10 cellular contexts compared by ENCODE assay signal in genomic region chr18:23740105-23740830, GRCh38. TPM values are rescaled to one million over a fixed set of nuclear protein-coding genes. Genes with fewer than 3 reads are reported as not detected.
DNase-seq lines count a peak whose midpoint lies in the region; ATAC-seq and TF ChIP-seq lines count a peak whose summit lies in the region.
"Had no signal": no experiment of that assay in that cellular context is flagged by ENCODE, and none has a peak within 500 bp of the region (broad histone marks: within the 10 kb centered on the region; RNA-seq: fewer than 3 reads in every experiment).

No MANE protein-coding gene starts in this region.

- H3K36me3 Mint-ChIP-seq in CD8-positive, alpha-beta memory T cell = no peaks in the 10 kb centered on the region

- H3K27ac ChIP-seq in PC-3 (ENCODE audit: low read length) = peak overlapping the region; percentile 46
- H3K27ac ChIP-seq in CD8-positive, alpha-beta memory T cell (ENCODE audit: low read depth, low read length) = no peak overlapping the region
- no peak overlapping the region for H3K27ac ChIP-seq in body of pancreas
- H3K27ac ChIP-seq: SJSA1 had no signal

- H3K36me3 ChIP-seq in PC-3 (ENCODE audit: low read depth, low read length) = peaks cover 3% of the 10 kb centered on the region
- H3K36me3 ChIP-seq in CD8-positive, alpha-beta memory T cell (ENCODE audit: insufficient read depth, low read length) = no peaks in the 10 kb centered on the region
- H3K36me3 ChIP-seq in body of pancreas (replicated peaks in 1 of 2; ENCODE audit: insufficient read depth in 1 of 2, low read depth in 2 of 2) = no peaks in the 10 kb centered on the region
- H3K36me3 ChIP-seq: SJSA1 had no signal

- peaks cover 7 to 13% (median 9%) of the 10 kb centered on the region in 3 donors for H3K4me1 Mint-ChIP-seq in CD8-positive, alpha-beta memory T cell

- intact Hi-C loops in PC-3 (cut with micrococcal nuclease) (no loop called here), body of pancreas (cut with DNase I) (no loop called here)

- DNase-seq in DMS 273 (lab: John Stamatoyannopoulos, UW; ENCODE audit: unreplicated experiment) (peak; percentile 96), M059J (ENCODE audit: low read depth) (peak; percentile 57), PC-3 (peak; percentile 59), fibroblast of the conjunctiva (ENCODE audit: low read depth) (peak; percentile 41), germinal center (ENCODE audit: low spot score) (no peak), body of pancreas (no peak), occipital lobe (lab: John Stamatoyannopoulos, UW) (no peak)
- DNase-seq in CD8-positive, alpha-beta memory T cell = no peak

- TF ChIP-seq CTCF in PC-3 (conservative IDR thresholded peaks at IDR 0.05; ENCODE audit: low read depth, low read length) (no peak), body of pancreas (IDR thresholded peaks at IDR 0.05) (no peak)

- H3K4me1 ChIP-seq in PC-3 (ENCODE audit: insufficient read depth, low read length) (peaks cover 32% of the 10 kb centered on the region), body of pancreas (no peaks in the 10 kb centered on the region)
- H3K4me1 ChIP-seq in CD8-positive, alpha-beta memory T cell (ENCODE audit: insufficient read depth, low read length) = peaks cover 23% of the 10 kb centered on the region

- ATAC-seq in PC-3 = peak; percentile 56
- no peak for ATAC-seq in body of pancreas

- no peaks in the 10 kb centered on the region for H3K9me2 ChIP-seq in PC-3 (replicated peaks; ENCODE audit: low read length)

- H3K4me3 ChIP-seq in PC-3 (ENCODE audit: low read length) (no peak overlapping the region), body of pancreas (no peak overlapping the region)
- H3K4me3 ChIP-seq in CD8-positive, alpha-beta memory T cell (ENCODE audit: low read length) = no peak overlapping the region
- H3K4me3 ChIP-seq: SJSA1 had no signal

- H3K9me3 Mint-ChIP-seq in CD8-positive, alpha-beta memory T cell = no peaks in the 10 kb centered on the region
- H3K9me3 Mint-ChIP-seq: stimulated activated naive CD8-positive, alpha-beta T cell treated with anti-CD3 and anti-CD28 coated beads, Interleukin-15, Interleukin-2, amounts not matched to agents 100 ng/mL and 50 ng/mL, for 24 hours had no signal

- no peak overlapping the region for H3K9ac ChIP-seq in PC-3 (ENCODE audit: low read length)

- H4K20me1 ChIP-seq in PC-3 (ENCODE audit: low read length) = no peaks in the 10 kb centered on the region

- CTCF ChIA-PET in PC-3 (lab: Charles Lee) = no interaction called here
- CTCF ChIA-PET in CD8-positive, alpha-beta memory T cell (lab: Charles Lee) = no interaction called here

- no peak overlapping the region for H3K27ac Mint-ChIP-seq in CD8-positive, alpha-beta memory T cell
- H3K27ac Mint-ChIP-seq: stimulated activated naive CD8-positive, alpha-beta T cell treated with anti-CD3 and anti-CD28 coated beads, Interleukin-15, Interleukin-2, amounts not matched to agents 100 ng/mL and 50 ng/mL, for 24 hours had no signal

- POLR2A ChIA-PET in PC-3 (lab: Charles Lee; ENCODE audit: unreplicated experiment) = no interaction called here
- POLR2A ChIA-PET in CD8-positive, alpha-beta memory T cell (lab: Charles Lee) = no interaction called here

- H3K27me3 Mint-ChIP-seq in CD8-positive, alpha-beta memory T cell = peaks cover 19 to 70% of the 10 kb centered on the region in 2 donors

- peak overlapping the region; percentile 26 for H3K4me2 ChIP-seq in PC-3 (ENCODE audit: low read length)

- H3K79me2 ChIP-seq in PC-3 (ENCODE audit: low read length) = peaks cover 58% of the 10 kb centered on the region

- H3F3A ChIP-seq in PC-3 (ENCODE audit: low read length, unreplicated experiment) = no peaks in the 10 kb centered on the region

- H3K9me3 ChIP-seq in PC-3 (ENCODE audit: low read length) (no peaks in the 10 kb centered on the region), body of pancreas (no peaks in the 10 kb centered on the region)
- no peaks in the 10 kb centered on the region for H3K9me3 ChIP-seq in CD8-positive, alpha-beta memory T cell (ENCODE audit: low read length)
- H3K9me3 ChIP-seq: SJSA1 had no signal

- no peak overlapping the region for H2AFZ ChIP-seq in PC-3 (ENCODE audit: low read length)

- no TSS peak for BruUV-seq in PC-3 (replicated peaks; lab: Mats Ljungman, UMichigan)

- 36 to 54% methylated on average over 4 of the region's 4 CpGs for WGBS in body of pancreas, 2 donors

- no peak for TF ChIP-seq POLR2A in body of pancreas (IDR thresholded peaks at IDR 0.05)

- no peaks in the 10 kb centered on the region for H3K27me3 ChIP-seq in PC-3 (ENCODE audit: low read length)
- peaks cover 5% of the 10 kb centered on the region for H3K27me3 ChIP-seq in CD8-positive, alpha-beta memory T cell (ENCODE audit: insufficient read depth, low read length, poor library complexity, severe bottlenecking)
- no peaks in the 10 kb centered on the region for H3K27me3 ChIP-seq in body of pancreas

- no peak overlapping the region for H3K4me3 Mint-ChIP-seq in CD8-positive, alpha-beta memory T cell
- H3K4me3 Mint-ChIP-seq: stimulated activated naive CD8-positive, alpha-beta T cell treated with anti-CD3 and anti-CD28 coated beads, Interleukin-15, Interleukin-2, amounts not matched to agents 100 ng/mL and 50 ng/mL, for 24 hours had no signal

RNA-seq across cellular contexts. Expression of gene LAMA3, which starts 51.0 kb away (rescaled TPM):
- 1.8 and 2.4 TPM in 2 replicates for total RNA-seq in M059J (2014; rRNA removed; shearing (Covaris generic))
- total RNA-seq in PC-3 (2014; rRNA removed) = 217 and 224 TPM in 2 replicates
- total RNA-seq in CD8-positive, alpha-beta memory T cell = not detected
- 0.47 TPM for polyA plus RNA-seq in CD8-positive, alpha-beta memory T cell
- total RNA-seq in body of pancreas = 10 to 100 TPM in 1 of 2 donors, 1 to 10 TPM in 1; 9.3 to 21.1 TPM
- total RNA-seq in occipital lobe = 1.4 TPM

Comparison
In these comparisons a context has a peak if more than half of its experiments do, and no peak if none do; other contexts are left out.
1. DNase-seq: peak in DMS 273 (single experiment), M059J (single experiment), PC-3 (single experiment) and fibroblast of the conjunctiva (single experiment); none in germinal center (single experiment), CD8-positive, alpha-beta memory T cell (0 of 5), body of pancreas (0 of 4) and occipital lobe (single experiment).